In genomic region chr5:156332245-156332644, GRCh38 we compare ENCODE assay signal across 28 cellular contexts. TPM values are rescaled to one million over a fixed set of nuclear protein-coding genes. Genes with fewer than 3 reads are reported as not detected.
A peak's percentile ranks its signal among the peaks of the same experiment; 100 is the strongest.
DNase-seq lines count a peak whose midpoint lies in the region; ATAC-seq, FAIRE-seq and TF ChIP-seq lines count a peak whose summit lies in the region.
"Had no signal": no experiment of that assay in that cellular context is flagged by ENCODE, and none has a peak within 500 bp of the region (broad histone marks: within the 10 kb centered on the region; RNA-seq: fewer than 3 reads in every experiment).

No MANE protein-coding gene starts in this region.

- H3K27ac ChIP-seq in right lobe of liver, result no peak overlapping the region
- H3K27ac ChIP-seq in HepG2 (ENCODE audit: extremely low read length, insufficient read depth, low read length), result no peak overlapping the region
- peak overlapping the region; percentile 83 to 96 (median 90) for H3K27ac ChIP-seq in gastrocnemius medialis
- H3K27ac ChIP-seq: BLaER1 had no signal

- in situ Hi-C loops in HepG2 (cut with HindIII; ENCODE audit: extremely low pct_ligation_motif_present, low pct_unique_long_range_greater_than_20kb), result no loop called here
- in situ Hi-C loops in gastrocnemius medialis (cut with MboI; ENCODE audit: low sequenced_read_pairs in 4 of 4), result no loop called here

- CTCF ChIA-PET in HepG2 (lab: Yijun Ruan, JAX; ENCODE audit: low intra/inter-chr PET ratio, low total read pairs), result no interaction called here

- H2AFZ ChIP-seq in HepG2 (ENCODE audit: low read length), result no peak overlapping the region

- DNase-seq in right lobe of liver, result no peak
- DNase-seq in HepG2 (ENCODE audit: low spot score), result no peak
- DNase-seq in left lobe of liver (ENCODE audit: low spot score), result no peak
- no peak for DNase-seq in gastrocnemius medialis
- DNase-seq in stimulated activated naive CD8-positive, alpha-beta T cell treated with anti-CD3 and anti-CD28 coated beads, Interleukin-15, Interleukin-2, amounts not matched to agents 100 U/mL and 50 U/mL, for 24 hours, result no peak
- no peak for DNase-seq in activated CD4-positive, alpha-beta T cell treated with anti-CD3 and anti-CD28 coated beads, Interleukin-2, amount 50 U/mL, for 1 hour
- DNase-seq: 8988T; ACHN; BE2C; C1 segment of cervical spinal cord; CD4-positive, alpha-beta memory T cell; CD4-positive, CD25-positive, alpha-beta regulatory T cell; CD8-positive, alpha-beta memory T cell; COR-L47; DMS 273 treated with DMSO at 0.1 percent for 48 hours; DMS153; DMS53; DMS79; DND-41; EL; GDM1 had no signal

- H3K4me1 ChIP-seq in right lobe of liver, result no peaks in the 10 kb centered on the region
- H3K4me1 ChIP-seq in HepG2 (ENCODE audit: insufficient read depth, low read length), result no peaks in the 10 kb centered on the region
- peaks cover 31 to 39% of the 10 kb centered on the region in 2 donors for H3K4me1 ChIP-seq in gastrocnemius medialis
- H3K4me1 ChIP-seq: BE2C, BLaER1 had no signal

- no TSS peak for BruUV-seq in HepG2 (replicated peaks; lab: Mats Ljungman, UMichigan)

- ATAC-seq in right lobe of liver, result peak in 3 of 4 donors; percentile 46 to 67 (median 63)
- ATAC-seq in HepG2, result no peak
- peak; percentile 66 for ATAC-seq in left lobe of liver
- ATAC-seq in gastrocnemius medialis, result no peak
- no peak for ATAC-seq in stimulated activated naive CD8-positive, alpha-beta T cell treated with anti-CD3 and anti-CD28 coated beads, Interleukin-15, Interleukin-2, amounts not matched to agents 100 U/mL and 50 U/mL, for 24 hours
- ATAC-seq: GM12878 had no signal

- intact Hi-C loops in right lobe of liver (cut with DNase I) (no loop called here), HepG2 (cut with micrococcal nuclease; ENCODE audit: unreplicated experiment) (no loop called here), gastrocnemius medialis (cut with DNase I; ENCODE audit: low total_unique reads) (no loop called here)

- TF ChIP-seq POLR2A in right lobe of liver (IDR thresholded peaks at IDR 0.05) (no peak), HepG2 (IDR thresholded peaks at IDR 0.05; ENCODE audit: insufficient read depth in 1 of 2, low read depth in 2 of 2, low read length in 2 of 2) (no peak), gastrocnemius medialis (IDR thresholded peaks at IDR 0.05) (no peak)

- H3K27me3 ChIP-seq in right lobe of liver, result no peaks in the 10 kb centered on the region
- H3K27me3 ChIP-seq in HepG2 (ENCODE audit: control insufficient read depth in 1 of 2, insufficient read depth in 2 of 2, low read length in 2 of 2), result no peaks in the 10 kb centered on the region
- H3K27me3 ChIP-seq in gastrocnemius medialis, result no peaks in the 10 kb centered on the region
- H3K27me3 ChIP-seq: BE2C, BLaER1 had no signal

- no peak for FAIRE-seq in HepG2 (lab: Jason Lieb, UNC)
- FAIRE-seq: A204.1, GM12878, GM12892, GM18507 had no signal

- H3K79me2 ChIP-seq in HepG2 (ENCODE audit: insufficient read depth, low read length), result no peaks in the 10 kb centered on the region

- POLR2A ChIA-PET in HepG2 (lab: Yijun Ruan, JAX), result no interaction called here

- no peak for TF ChIP-seq RAD21 in HepG2 (CRISPR knock-in tag; IDR thresholded peaks at IDR 0.05)

- H3K4me3 ChIP-seq in right lobe of liver, result no peak overlapping the region
- no peak overlapping the region for H3K4me3 ChIP-seq in HepG2 (replicated peaks in 1 of 3; ENCODE audit: insufficient read depth in 1 of 3, low read depth in 2 of 3, low read length in 3 of 3)
- H3K4me3 ChIP-seq in gastrocnemius medialis, result no peak overlapping the region
- H3K4me3 ChIP-seq: BLaER1, GM12878 had no signal

- no peak overlapping the region for H3K4me2 ChIP-seq in HepG2 (ENCODE audit: low read depth, low read length)
- H3K4me2 ChIP-seq: BLaER1 had no signal

- no peaks in the 10 kb centered on the region for H4K20me1 ChIP-seq in HepG2 (ENCODE audit: insufficient read depth, low read length)
- H4K20me1 ChIP-seq: BLaER1 had no signal

- TF ChIP-seq CTCF in right lobe of liver (IDR thresholded peaks at IDR 0.05) (no peak), HepG2 (CRISPR knock-in tag; IDR thresholded peaks at IDR 0.05) (no peak), gastrocnemius medialis (IDR thresholded peaks at IDR 0.05 in 4 of 5, conservative IDR thresholded peaks at IDR 0.05 in 1 of 5) (no peak)

- WGBS in right lobe of liver (ENCODE audit: insufficient coverage, low coverage, low lambda C conversion rate, missing lambda C conversion rate), result 19% methylated on average over 2 of the region's 2 CpGs
- 0% methylated on average over 2 of the region's 2 CpGs for WGBS in HepG2 (ENCODE audit: low lambda C conversion rate)

- TF ChIP-seq EP300 in HepG2 (IDR thresholded peaks at IDR 0.05; ENCODE audit: low read depth in 2 of 2, low read length in 2 of 2) (no peak), HepG2 (CRISPR knock-in tag; IDR thresholded peaks at IDR 0.05; ENCODE audit: borderline replicate concordance) (no peak)

- no peak overlapping the region for H3K9ac ChIP-seq in HepG2 (ENCODE audit: insufficient read depth, low read depth, low read length)
- H3K9ac ChIP-seq: BLaER1 had no signal

- H3K36me3 ChIP-seq in right lobe of liver (no peaks in the 10 kb centered on the region), HepG2 (replicated peaks in 1 of 2; ENCODE audit: control insufficient read depth in 1 of 2, insufficient read depth in 2 of 2, low read length in 2 of 2) (no peaks in the 10 kb centered on the region), gastrocnemius medialis (no peaks in the 10 kb centered on the region)
- H3K36me3 ChIP-seq: BE2C, BLaER1 had no signal

- H3K9me3 ChIP-seq in right lobe of liver (no peaks in the 10 kb centered on the region), HepG2 (ENCODE audit: low read length) (no peaks in the 10 kb centered on the region), gastrocnemius medialis (no peaks in the 10 kb centered on the region)
- H3K9me3 ChIP-seq: BE2C, BLaER1 had no signal

TF ChIP-seq in HepG2, 621 proteins besides CTCF, POLR2A, EP300 and RAD21 (continues in another document):
- TF ChIP-seq, protein P1, sequence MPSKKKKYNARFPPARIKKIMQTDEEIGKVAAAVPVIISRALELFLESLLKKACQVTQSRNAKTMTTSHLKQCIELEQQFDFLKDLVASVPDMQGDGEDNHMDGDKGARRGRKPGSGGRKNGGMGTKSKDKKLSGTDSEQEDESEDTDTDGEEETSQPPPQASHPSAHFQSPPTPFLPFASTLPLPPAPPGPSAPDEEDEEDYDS (CRISPR knock-in tag; IDR thresholded peaks at IDR 0.05), result no peak
- TF ChIP-seq, protein P2, sequence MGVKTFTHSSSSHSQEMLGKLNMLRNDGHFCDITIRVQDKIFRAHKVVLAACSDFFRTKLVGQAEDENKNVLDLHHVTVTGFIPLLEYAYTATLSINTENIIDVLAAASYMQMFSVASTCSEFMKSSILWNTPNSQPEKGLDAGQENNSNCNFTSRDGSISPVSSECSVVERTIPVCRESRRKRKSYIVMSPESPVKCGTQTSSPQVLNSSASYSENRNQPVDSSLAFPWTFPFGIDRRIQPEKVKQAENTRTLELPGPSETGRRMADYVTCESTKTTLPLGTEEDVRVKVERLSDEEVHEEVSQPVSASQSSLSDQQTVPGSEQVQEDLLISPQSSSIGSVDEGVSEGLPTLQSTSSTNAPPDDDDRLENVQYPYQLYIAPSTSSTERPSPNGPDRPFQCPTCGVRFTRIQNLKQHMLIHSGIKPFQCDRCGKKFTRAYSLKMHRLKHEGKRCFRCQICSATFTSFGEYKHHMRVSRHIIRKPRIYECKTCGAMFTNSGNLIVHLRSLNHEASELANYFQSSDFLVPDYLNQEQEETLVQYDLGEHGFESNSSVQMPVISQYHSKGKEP (CRISPR knock-in tag; IDR thresholded peaks at IDR 0.05), result no peak
- TF ChIP-seq ZFP37 (CRISPR knock-in tag; IDR thresholded peaks at IDR 0.05; ENCODE audit: borderline replicate concordance) (no peak), JUNB (CRISPR knock-in tag; IDR thresholded peaks at IDR 0.05; ENCODE audit: borderline replicate concordance) (no peak), SMC3 (IDR thresholded peaks at IDR 0.05; ENCODE audit: low read length) (no peak), ZNF24 (IDR thresholded peaks at IDR 0.05) (no peak), HIVEP1 (CRISPR knock-in tag; IDR thresholded peaks at IDR 0.05) (no peak)

RNA-seq across cellular contexts. Expression of gene SGCD, which starts 5.3 kb away (rescaled TPM):
- 1 to 10 TPM in 3 of 6 experiments, under 1 TPM in 3; 0.31 to 3.1 (median 0.95) TPM for total RNA-seq in right lobe of liver
- not detected in 2 replicates for total RNA-seq in HepG2 (2016; rRNA removed; fragmentation: Illumina TruSeq; extraction: Trizol)
- not detected in 2 replicates for total RNA-seq in HepG2 (2016; cell fraction: cytosol; rRNA removed; fragmentation: Illumina TruSeq; extraction: Trizol; ENCODE audit: low read depth)
- not detected in 2 replicates for total RNA-seq in HepG2 (2016; cell fraction: insoluble cytoplasmic fraction; rRNA removed; fragmentation: Illumina TruSeq; extraction: Trizol)
- total RNA-seq in HepG2 (2016; cell fraction: membrane; rRNA removed; fragmentation: Illumina TruSeq; extraction: Trizol), result not detected in 2 replicates
- not detected in 2 replicates for total RNA-seq in HepG2 (2016; cell fraction: nucleus; rRNA removed; fragmentation: Illumina TruSeq; extraction: Trizol)
- polyA plus RNA-seq in HepG2 (2011; rRNA removed), result not detected in 2 replicates
- polyA plus RNA-seq in HepG2 (2011; cell fraction: cytosol; rRNA removed), result not detected in 2 replicates
- polyA plus RNA-seq in HepG2 (2011; cell fraction: nucleus; rRNA removed), result not detected in 2 replicates
- polyA plus RNA-seq in HepG2 (2012), result not detected in 2 replicates
- not detected in 2 replicates for polyA plus RNA-seq in HepG2 (2016; cell fraction: cytosol; fragmentation: Illumina TruSeq; extraction: Trizol; ENCODE audit: low read depth)
- not detected in 2 replicates for polyA plus RNA-seq in HepG2 (2016; cell fraction: insoluble cytoplasmic fraction; fragmentation: Illumina TruSeq; extraction: Trizol; ENCODE audit: low read depth)
- not detected in 2 replicates for polyA plus RNA-seq in HepG2 (2016; cell fraction: membrane; fragmentation: Illumina TruSeq; extraction: Trizol; ENCODE audit: low read depth)
- not detected in 2 replicates for polyA plus RNA-seq in HepG2 (2016; cell fraction: nucleus; fragmentation: Illumina TruSeq; extraction: Trizol; ENCODE audit: insufficient read depth, low read depth)
- polyA minus RNA-seq in HepG2 (2011; rRNA and poly(A)+ RNA removed; ENCODE audit: low replicate concordance), result not detected in 2 replicates
- polyA minus RNA-seq in HepG2 (2011; cell fraction: cytosol; rRNA and poly(A)+ RNA removed), result not detected in 2 replicates
- not detected in 2 replicates for polyA minus RNA-seq in HepG2 (2011; cell fraction: nucleus; rRNA and poly(A)+ RNA removed)
- 0.28 TPM for total RNA-seq in left lobe of liver
- total RNA-seq in gastrocnemius medialis, result 10 to 100 TPM in 3 of 4 donors, 1 to 10 TPM in 1; 8.2 to 53.5 (median 35.8) TPM
- total RNA-seq: CD4-positive, alpha-beta memory T cell; CD4-positive, CD25-positive, alpha-beta regulatory T cell; G401; GM12878 had no signal
- polyA plus RNA-seq: CD14-positive monocyte; CD4-positive, alpha-beta memory T cell; CD4-positive, CD25-positive, alpha-beta regulatory T cell had no signal

Comparison
In these comparisons a context has a peak if more than half of its experiments do, and no peak if none do; other contexts are left out.
1. ATAC-seq: peak in right lobe of liver (3 of 4) and left lobe of liver (single experiment); none in HepG2 (single experiment), gastrocnemius medialis (0 of 2) and stimulated activated naive CD8-positive, alpha-beta T cell treated with anti-CD3 and anti-CD28 coated beads, Interleukin-15, Interleukin-2, amounts not matched to agents 100 U/mL and 50 U/mL, for 24 hours (single experiment).
2. H3K27ac ChIP-seq: peak in gastrocnemius medialis (4 of 4); none in right lobe of liver (0 of 3) and HepG2 (single experiment).